Comparison of ENCODE assay signal across 1 cellular context in the genomic region with DNA sequence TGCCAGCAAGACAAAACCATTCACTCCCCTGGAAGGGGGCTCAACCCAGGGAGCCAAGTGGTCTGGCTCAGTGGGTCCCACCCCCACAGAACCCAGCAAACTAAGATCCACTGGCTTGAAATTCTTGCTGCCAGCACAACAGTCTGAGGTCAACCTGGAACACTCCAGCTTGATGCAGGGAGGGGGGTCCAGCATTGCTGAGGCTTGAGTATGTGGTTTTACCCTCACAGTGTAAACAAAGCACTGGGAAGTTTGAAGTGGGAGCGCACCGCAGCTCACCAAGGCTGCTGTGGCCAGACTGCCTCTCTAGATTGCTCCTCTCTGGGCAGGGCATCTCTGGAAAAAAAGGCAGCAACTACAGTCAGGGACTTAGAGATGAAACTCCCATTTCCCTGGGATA.
TF ChIP-seq lines count a peak whose summit lies in the region.

No MANE protein-coding gene starts in this region.

TF ChIP-seq in HepG2, 621 proteins besides CTCF, POLR2A, EP300 and RAD21 (continued from another document):
- no peak for TF ChIP-seq HDAC1 (CRISPR knock-in tag; IDR thresholded peaks at IDR 0.05)
- TF ChIP-seq ZMYM2 (CRISPR knock-in tag; IDR thresholded peaks at IDR 0.05): no peak
- 0 out of 2 replicates have a peak, but pooled peaks have one; percentile 29 for TF ChIP-seq FOSL2 (CRISPR knock-in tag; IDR thresholded peaks at IDR 0.05)
- TF ChIP-seq ZNF883 (CRISPR knock-in tag; IDR thresholded peaks at IDR 0.05; ENCODE audit: not compliant biosample characterization): no peak
- no peak for TF ChIP-seq NR2F1 (CRISPR knock-in tag; IDR thresholded peaks at IDR 0.05)
- TF ChIP-seq, protein P1, sequence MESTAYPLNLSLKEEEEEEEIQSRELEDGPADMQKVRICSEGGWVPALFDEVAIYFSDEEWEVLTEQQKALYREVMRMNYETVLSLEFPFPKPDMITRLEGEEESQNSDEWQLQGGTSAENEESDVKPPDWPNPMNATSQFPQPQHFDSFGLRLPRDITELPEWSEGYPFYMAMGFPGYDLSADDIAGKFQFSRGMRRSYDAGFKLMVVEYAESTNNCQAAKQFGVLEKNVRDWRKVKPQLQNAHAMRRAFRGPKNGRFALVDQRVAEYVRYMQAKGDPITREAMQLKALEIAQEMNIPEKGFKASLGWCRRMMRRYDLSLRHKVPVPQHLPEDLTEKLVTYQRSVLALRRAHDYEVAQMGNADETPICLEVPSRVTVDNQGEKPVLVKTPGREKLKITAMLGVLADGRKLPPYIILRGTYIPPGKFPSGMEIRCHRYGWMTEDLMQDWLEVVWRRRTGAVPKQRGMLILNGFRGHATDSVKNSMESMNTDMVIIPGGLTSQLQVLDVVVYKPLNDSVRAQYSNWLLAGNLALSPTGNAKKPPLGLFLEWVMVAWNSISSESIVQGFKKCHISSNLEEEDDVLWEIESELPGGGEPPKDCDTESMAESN (CRISPR knock-in tag; conservative IDR thresholded peaks at IDR 0.05): 0 out of 2 replicates have a peak, but pooled peaks have one; percentile 20
- TF ChIP-seq, protein P2, sequence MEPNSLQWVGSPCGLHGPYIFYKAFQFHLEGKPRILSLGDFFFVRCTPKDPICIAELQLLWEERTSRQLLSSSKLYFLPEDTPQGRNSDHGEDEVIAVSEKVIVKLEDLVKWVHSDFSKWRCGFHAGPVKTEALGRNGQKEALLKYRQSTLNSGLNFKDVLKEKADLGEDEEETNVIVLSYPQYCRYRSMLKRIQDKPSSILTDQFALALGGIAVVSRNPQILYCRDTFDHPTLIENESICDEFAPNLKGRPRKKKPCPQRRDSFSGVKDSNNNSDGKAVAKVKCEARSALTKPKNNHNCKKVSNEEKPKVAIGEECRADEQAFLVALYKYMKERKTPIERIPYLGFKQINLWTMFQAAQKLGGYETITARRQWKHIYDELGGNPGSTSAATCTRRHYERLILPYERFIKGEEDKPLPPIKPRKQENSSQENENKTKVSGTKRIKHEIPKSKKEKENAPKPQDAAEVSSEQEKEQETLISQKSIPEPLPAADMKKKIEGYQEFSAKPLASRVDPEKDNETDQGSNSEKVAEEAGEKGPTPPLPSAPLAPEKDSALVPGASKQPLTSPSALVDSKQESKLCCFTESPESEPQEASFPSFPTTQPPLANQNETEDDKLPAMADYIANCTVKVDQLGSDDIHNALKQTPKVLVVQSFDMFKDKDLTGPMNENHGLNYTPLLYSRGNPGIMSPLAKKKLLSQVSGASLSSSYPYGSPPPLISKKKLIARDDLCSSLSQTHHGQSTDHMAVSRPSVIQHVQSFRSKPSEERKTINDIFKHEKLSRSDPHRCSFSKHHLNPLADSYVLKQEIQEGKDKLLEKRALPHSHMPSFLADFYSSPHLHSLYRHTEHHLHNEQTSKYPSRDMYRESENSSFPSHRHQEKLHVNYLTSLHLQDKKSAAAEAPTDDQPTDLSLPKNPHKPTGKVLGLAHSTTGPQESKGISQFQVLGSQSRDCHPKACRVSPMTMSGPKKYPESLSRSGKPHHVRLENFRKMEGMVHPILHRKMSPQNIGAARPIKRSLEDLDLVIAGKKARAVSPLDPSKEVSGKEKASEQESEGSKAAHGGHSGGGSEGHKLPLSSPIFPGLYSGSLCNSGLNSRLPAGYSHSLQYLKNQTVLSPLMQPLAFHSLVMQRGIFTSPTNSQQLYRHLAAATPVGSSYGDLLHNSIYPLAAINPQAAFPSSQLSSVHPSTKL (CRISPR knock-in tag; IDR thresholded peaks at IDR 0.05): 0 out of 2 replicates have a peak, but pooled peaks have one; percentile 8
- TF ChIP-seq, protein P3, sequence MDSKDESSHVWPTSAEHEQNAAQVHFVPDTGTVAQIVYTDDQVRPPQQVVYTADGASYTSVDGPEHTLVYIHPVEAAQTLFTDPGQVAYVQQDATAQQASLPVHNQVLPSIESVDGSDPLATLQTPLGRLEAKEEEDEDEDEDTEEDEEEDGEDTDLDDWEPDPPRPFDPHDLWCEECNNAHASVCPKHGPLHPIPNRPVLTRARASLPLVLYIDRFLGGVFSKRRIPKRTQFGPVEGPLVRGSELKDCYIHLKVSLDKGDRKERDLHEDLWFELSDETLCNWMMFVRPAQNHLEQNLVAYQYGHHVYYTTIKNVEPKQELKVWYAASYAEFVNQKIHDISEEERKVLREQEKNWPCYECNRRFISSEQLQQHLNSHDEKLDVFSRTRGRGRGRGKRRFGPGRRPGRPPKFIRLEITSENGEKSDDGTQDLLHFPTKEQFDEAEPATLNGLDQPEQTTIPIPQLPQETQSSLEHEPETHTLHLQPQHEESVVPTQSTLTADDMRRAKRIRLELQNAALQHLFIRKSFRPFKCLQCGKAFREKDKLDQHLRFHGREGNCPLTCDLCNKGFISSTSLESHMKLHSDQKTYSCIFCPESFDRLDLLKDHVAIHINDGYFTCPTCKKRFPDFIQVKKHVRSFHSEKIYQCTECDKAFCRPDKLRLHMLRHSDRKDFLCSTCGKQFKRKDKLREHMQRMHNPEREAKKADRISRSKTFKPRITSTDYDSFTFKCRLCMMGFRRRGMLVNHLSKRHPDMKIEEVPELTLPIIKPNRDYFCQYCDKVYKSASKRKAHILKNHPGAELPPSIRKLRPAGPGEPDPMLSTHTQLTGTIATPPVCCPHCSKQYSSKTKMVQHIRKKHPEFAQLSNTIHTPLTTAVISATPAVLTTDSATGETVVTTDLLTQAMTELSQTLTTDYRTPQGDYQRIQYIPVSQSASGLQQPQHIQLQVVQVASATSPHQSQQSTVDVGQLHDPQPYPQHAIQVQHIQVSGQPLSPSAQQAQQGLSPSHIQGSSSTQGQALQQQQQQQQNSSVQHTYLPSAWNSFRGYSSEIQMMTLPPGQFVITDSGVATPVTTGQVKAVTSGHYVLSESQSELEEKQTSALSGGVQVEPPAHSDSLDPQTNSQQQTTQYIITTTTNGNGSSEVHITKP (CRISPR knock-in tag; IDR thresholded peaks at IDR 0.05; ENCODE audit: low read depth): peak; percentile 97
- TF ChIP-seq ARNT (IDR thresholded peaks at IDR 0.05): no peak
- TF ChIP-seq KLF6 (CRISPR knock-in tag; IDR thresholded peaks at IDR 0.05): no peak
- TF ChIP-seq ZNF644 (CRISPR knock-in tag; IDR thresholded peaks at IDR 0.05; ENCODE audit: low read depth): no peak
- TF ChIP-seq TEAD3 (CRISPR knock-in tag; optimal IDR thresholded peaks at IDR 0.05; ENCODE audit: borderline replicate concordance): peak; percentile 51
- TF ChIP-seq ZNF263 (CRISPR knock-in tag; IDR thresholded peaks at IDR 0.05): no peak
- no peak for TF ChIP-seq ZNF383 (CRISPR knock-in tag; IDR thresholded peaks at IDR 0.05; ENCODE audit: borderline replicate concordance)
- no peak for TF ChIP-seq GABPA (IDR thresholded peaks at IDR 0.05; ENCODE audit: low read depth, low read length)
- TF ChIP-seq GABPA (CRISPR knock-in tag; IDR thresholded peaks at IDR 0.05; ENCODE audit: low read depth): no peak
- TF ChIP-seq ZNF484 (CRISPR knock-in tag; IDR thresholded peaks at IDR 0.05; ENCODE audit: borderline replicate concordance, low read depth): no peak
- TF ChIP-seq, protein P4, sequence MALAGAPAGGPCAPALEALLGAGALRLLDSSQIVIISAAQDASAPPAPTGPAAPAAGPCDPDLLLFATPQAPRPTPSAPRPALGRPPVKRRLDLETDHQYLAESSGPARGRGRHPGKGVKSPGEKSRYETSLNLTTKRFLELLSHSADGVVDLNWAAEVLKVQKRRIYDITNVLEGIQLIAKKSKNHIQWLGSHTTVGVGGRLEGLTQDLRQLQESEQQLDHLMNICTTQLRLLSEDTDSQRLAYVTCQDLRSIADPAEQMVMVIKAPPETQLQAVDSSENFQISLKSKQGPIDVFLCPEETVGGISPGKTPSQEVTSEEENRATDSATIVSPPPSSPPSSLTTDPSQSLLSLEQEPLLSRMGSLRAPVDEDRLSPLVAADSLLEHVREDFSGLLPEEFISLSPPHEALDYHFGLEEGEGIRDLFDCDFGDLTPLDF (CRISPR knock-in tag; IDR thresholded peaks at IDR 0.05): no peak
